8 cellular contexts compared by ENCODE assay signal in the genomic region with DNA sequence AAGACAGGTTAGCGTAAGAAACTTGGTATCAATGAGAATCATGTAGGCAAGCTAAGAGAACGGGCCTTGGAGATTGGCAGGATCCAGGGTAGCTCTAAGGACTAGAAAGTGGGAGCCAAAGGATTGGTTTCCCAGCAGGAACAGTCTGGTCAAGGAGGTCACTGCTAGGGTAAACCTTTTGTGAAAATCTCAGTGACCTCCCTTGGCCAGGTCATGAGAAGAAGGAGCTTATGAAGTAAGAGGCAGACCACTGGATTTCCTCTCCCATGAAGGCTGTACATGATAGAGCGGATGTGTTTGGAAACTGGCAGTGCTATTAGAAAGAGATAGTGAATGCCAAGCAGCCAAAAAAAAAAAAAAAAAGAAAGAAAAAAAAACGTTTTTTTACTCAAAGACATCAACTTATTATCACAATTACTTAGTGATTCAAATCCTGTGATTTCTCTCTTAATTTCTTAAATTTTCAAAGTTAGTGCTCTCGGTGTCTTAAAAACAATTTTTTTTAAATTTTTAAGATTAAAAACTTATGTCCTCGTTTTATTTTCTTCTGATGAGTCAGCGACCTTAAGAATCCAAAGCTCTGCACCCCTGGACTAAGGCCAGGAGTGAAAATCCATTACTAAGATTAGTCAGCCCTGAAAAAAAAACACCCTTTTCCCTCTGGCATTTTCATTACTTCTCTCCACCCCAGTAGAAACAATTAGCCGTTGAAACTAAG.
DNase-seq lines count a peak whose midpoint lies in the region; ATAC-seq, FAIRE-seq and TF ChIP-seq lines count a peak whose summit lies in the region.

No MANE protein-coding gene starts in this region.

- H3K4me3 ChIP-seq in fibroblast of mammary gland (ENCODE audit: control insufficient read depth, low read depth, low read length) (no peak overlapping the region), pancreas (no peak overlapping the region)

- FAIRE-seq in pancreas (lab: Jason Lieb, UNC), result peak; percentile 49

- peak overlapping the region in 1 of 4 donors; percentile 24 for H3K27ac ChIP-seq in pancreas

- no peaks in the 10 kb centered on the region for H3K36me3 ChIP-seq in pancreas

- no peaks in the 10 kb centered on the region for H3K4me1 ChIP-seq in pancreas

- intact Hi-C loops in pancreas (cut with DNase I), result no loop called here

- 47 to 50% methylated on average over 8 of the region's 8 CpGs for WGBS in pancreas, 2 donors

- TF ChIP-seq CTCF in fibroblast of mammary gland (conservative IDR thresholded peaks at IDR 0.05; ENCODE audit: control insufficient read depth, insufficient read depth, low read depth, low read length) (no peak), pancreas (IDR thresholded peaks at IDR 0.05) (no peak)

- peak in 3 of 4 donors; percentile 55 to 71 (median 65) for ATAC-seq in pancreas

- no peaks in the 10 kb centered on the region for H3K9me3 ChIP-seq in pancreas

- DNase-seq in AG20443 (ENCODE audit: low spot score) (peak; percentile 84), RPMI7951 (ENCODE audit: low read depth) (peak; percentile 97), fibroblast of mammary gland (ENCODE audit: low read depth) (peak; percentile 99), pancreas (no peak), activated gamma-delta T cell (lab: John Stamatoyannopoulos, UW) (no peak), NCI-H510A (lab: John Stamatoyannopoulos, UW) (no peak), T-helper 2 cell (no peak)
- DNase-seq in activated naive CD4-positive, alpha-beta T cell treated with Interleukin-2 at 50 U/mL for 16 hours, result no peak

- H3K27me3 ChIP-seq in pancreas, result no peaks in the 10 kb centered on the region

Comparison
In these comparisons a context has a peak if more than half of its experiments do, and no peak if none do; other contexts are left out.
1. DNase-seq: peak in AG20443 (single experiment), RPMI7951 (single experiment) and fibroblast of mammary gland (single experiment); none in pancreas (0 of 6), activated gamma-delta T cell (single experiment), activated naive CD4-positive, alpha-beta T cell treated with Interleukin-2 at 50 U/mL for 16 hours (single experiment), NCI-H510A (single experiment) and T-helper 2 cell (0 of 5).